ENCODE assay signal across 8 cellular contexts in the genomic region with DNA sequence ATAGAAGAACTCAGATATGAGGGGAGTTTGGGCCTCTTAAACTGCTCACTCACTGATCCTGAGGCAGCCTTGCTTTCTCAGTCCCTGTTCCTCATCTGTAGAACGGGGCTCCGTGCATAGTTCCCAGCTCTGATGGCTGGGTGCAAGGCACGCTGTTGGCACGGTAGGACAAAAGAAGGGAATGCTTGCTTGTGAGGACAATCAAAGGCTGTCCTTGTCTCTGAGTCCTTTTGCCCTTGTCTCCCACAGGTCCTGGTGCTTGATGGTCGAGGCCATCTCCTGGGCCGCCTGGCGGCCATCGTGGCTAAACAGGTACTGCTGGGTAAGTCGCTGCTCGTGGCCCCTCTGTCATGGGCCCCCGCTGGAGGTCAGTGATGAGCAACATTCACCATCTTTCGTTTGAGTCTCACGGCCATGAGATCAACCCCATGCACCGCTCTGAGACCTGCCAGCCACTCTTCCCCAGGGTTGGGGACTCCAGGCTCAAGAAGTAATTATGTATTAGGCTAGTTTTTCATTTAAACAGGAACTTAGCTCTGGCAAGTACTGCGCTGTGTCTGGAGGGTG. TPM values are rescaled to one million over a fixed set of nuclear protein-coding genes. Genes with fewer than 3 reads are reported as not detected.
A peak's percentile ranks its signal among the peaks of the same experiment; 100 is the strongest.
DNase-seq lines count a peak whose midpoint lies in the region; ATAC-seq and TF ChIP-seq lines count a peak whose summit lies in the region.

No MANE protein-coding gene starts in this region.

- H3K27ac ChIP-seq in PC-3 (ENCODE audit: low read length) (peak overlapping the region; percentile 56), prostate gland (peak overlapping the region; percentile 84 to 88)

- POLR2A ChIA-PET in PC-3 (lab: Charles Lee; ENCODE audit: unreplicated experiment) = no interaction called here

- BruUV-seq in PC-3 (replicated peaks; lab: Mats Ljungman, UMichigan) = no TSS peak

- peaks cover 41% of the 10 kb centered on the region for H4K20me1 ChIP-seq in PC-3 (ENCODE audit: low read length)

- 54% methylated on average over 15 of the region's 15 CpGs for WGBS in prostate gland

- peak; percentile 44 for TF ChIP-seq CTCF in GM12874 (IDR thresholded peaks at IDR 0.05; ENCODE audit: insufficient read depth, low read depth, low read length)
- no peak for TF ChIP-seq CTCF in PC-3 (conservative IDR thresholded peaks at IDR 0.05; ENCODE audit: low read depth, low read length)
- no peak for TF ChIP-seq CTCF in prostate gland (IDR thresholded peaks at IDR 0.05)

- CTCF ChIA-PET in PC-3 (lab: Charles Lee) = no interaction called here

- H3K79me2 ChIP-seq in PC-3 (ENCODE audit: low read length) = peaks cover 38% of the 10 kb centered on the region

- peak overlapping the region; percentile 97 for H3K9ac ChIP-seq in PC-3 (ENCODE audit: low read length)

- peak overlapping the region; percentile 89 for H3K4me3 ChIP-seq in PC-3 (ENCODE audit: low read length)
- H3K4me3 ChIP-seq in prostate gland = peak overlapping the region; percentile 80 to 98

- H3K4me1 ChIP-seq in PC-3 (ENCODE audit: insufficient read depth, low read length) = peaks cover 12% of the 10 kb centered on the region; the same call in 1 of the 2 replicates
- peaks cover 17% of the 10 kb centered on the region for H3K4me1 ChIP-seq in prostate gland (replicated peaks)

- peak overlapping the region; percentile 96 to 98 for H3K4me3 Mint-ChIP-seq in effector memory CD8-positive, alpha-beta T cell

- H3K4me2 ChIP-seq in PC-3 (ENCODE audit: low read length) = peak overlapping the region; percentile 80

- peaks cover 35 to 49% of the 10 kb centered on the region in 2 donors for H3K4me1 Mint-ChIP-seq in effector memory CD8-positive, alpha-beta T cell (ENCODE audit: low read depth in 2 of 2)

- H3K9me3 Mint-ChIP-seq in effector memory CD8-positive, alpha-beta T cell = no peaks in the 10 kb centered on the region

- H3F3A ChIP-seq in PC-3 (ENCODE audit: low read length, unreplicated experiment) = peaks cover 49% of the 10 kb centered on the region

- H3K27me3 ChIP-seq in PC-3 (ENCODE audit: low read length) = no peaks in the 10 kb centered on the region
- no peaks in the 10 kb centered on the region for H3K27me3 ChIP-seq in prostate gland (replicated peaks; ENCODE audit: insufficient read depth)

- DNase-seq in PC-3 (no peak), prostate gland (ENCODE audit: low spot score) (no peak), NCI-H1930 (lab: John Stamatoyannopoulos, UW) (no peak), COLO668 (lab: John Stamatoyannopoulos, UW; ENCODE audit: unreplicated experiment) (no peak)
- peak in 1 of 3 experiments; percentile 49 for DNase-seq in effector memory CD8-positive, alpha-beta T cell

- H3K27me3 Mint-ChIP-seq in effector memory CD8-positive, alpha-beta T cell = no peaks in the 10 kb centered on the region

- H3K9me2 ChIP-seq in PC-3 (replicated peaks; ENCODE audit: low read length) = no peaks in the 10 kb centered on the region

- no peaks in the 10 kb centered on the region for H3K9me3 ChIP-seq in PC-3 (ENCODE audit: low read length)
- H3K9me3 ChIP-seq in prostate gland = no peaks in the 10 kb centered on the region

- peak overlapping the region; percentile 94 to 98 for H3K27ac Mint-ChIP-seq in effector memory CD8-positive, alpha-beta T cell

- H3K36me3 ChIP-seq in PC-3 (ENCODE audit: low read depth, low read length) = peaks cover 49% of the 10 kb centered on the region
- H3K36me3 ChIP-seq in prostate gland = peaks cover 23 to 26% of the 10 kb centered on the region in 2 donors

- ATAC-seq in PC-3 (no peak), HG03571 (IDR thresholded peaks at IDR 0.05; ENCODE audit: unreplicated experiment) (no peak), HG02623 (IDR thresholded peaks at IDR 0.05; ENCODE audit: unreplicated experiment) (no peak)
- no peak for ATAC-seq in effector memory CD8-positive, alpha-beta T cell (replicated peaks)

- TF ChIP-seq POLR2A in prostate gland (IDR thresholded peaks at IDR 0.05) = no peak

- H2AFZ ChIP-seq in PC-3 (ENCODE audit: low read length) = no peak overlapping the region

- peaks cover 96% of the 10 kb centered on the region for H3K36me3 Mint-ChIP-seq in effector memory CD8-positive, alpha-beta T cell (ENCODE audit: insufficient read depth)

- intact Hi-C loops in PC-3 (cut with micrococcal nuclease) = no loop called here
- intact Hi-C loops in prostate gland (cut with DNase I) = no loop called here

RNA-seq across cellular contexts. Expression of gene RPL13A, which starts 2.3 kb away (rescaled TPM):
- 3,023 and 3,169 TPM in 2 replicates for total RNA-seq in PC-3 (2014; rRNA removed)
- total RNA-seq in prostate gland = 1,000 to 10,000 TPM; 2,414 to 3,956 TPM

RNA-seq across cellular contexts. Expression of gene RPS11, which starts 6.5 kb away (rescaled TPM):
- total RNA-seq in PC-3 (2014; rRNA removed) (3,913 and 5,174 TPM in 2 replicates), prostate gland (1,000 to 10,000 TPM; 4,118 to 4,499 TPM)

RNA-seq across cellular contexts. Expression of gene FLT3LG, which starts 15.7 kb away (rescaled TPM):
- 0.18 and 2.8 TPM in 2 replicates for total RNA-seq in PC-3 (2014; rRNA removed)
- total RNA-seq in prostate gland = 10 to 100 TPM in 1 of 2 donors, 1 to 10 TPM in 1; 2.9 to 10.7 TPM

RNA-seq across cellular contexts. Expression of gene FCGRT, which starts 22.8 kb away (rescaled TPM):
- total RNA-seq in PC-3 (2014; rRNA removed) (46.3 and 46.7 TPM in 2 replicates), prostate gland (100 to 1,000 TPM; 140 to 153 TPM)

RNA-seq across cellular contexts. Expression of gene ALDH16A1, which starts 36.7 kb away (rescaled TPM):
- not detected in 2 replicates for total RNA-seq in PC-3 (2014; rRNA removed)
- total RNA-seq in prostate gland = 10 to 100 TPM; 24.3 to 42.0 TPM
